10 cellular contexts compared by ENCODE assay signal in the genomic region with DNA sequence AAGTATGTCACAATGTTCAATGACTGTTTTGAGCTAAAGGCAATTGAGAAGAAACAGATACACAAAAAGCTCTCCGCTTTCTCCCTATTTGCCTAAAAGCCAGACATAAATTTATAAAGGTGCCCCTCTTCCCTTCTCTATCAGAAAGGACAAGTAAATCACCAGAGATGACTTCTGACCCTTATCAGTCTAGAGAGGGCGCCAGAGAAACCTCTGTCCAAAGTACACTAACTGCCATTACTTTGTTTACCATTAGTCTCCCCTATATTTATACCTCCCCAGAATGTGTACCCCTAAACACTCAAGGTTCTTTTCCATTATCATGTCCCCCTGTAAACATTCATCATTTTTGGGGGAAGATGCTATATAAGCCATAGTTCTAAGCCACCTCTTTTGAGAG. TPM values are rescaled to one million over a fixed set of nuclear protein-coding genes. Genes with fewer than 3 reads are reported as not detected.
DNase-seq lines count a peak whose midpoint lies in the region; ATAC-seq and TF ChIP-seq lines count a peak whose summit lies in the region.
"Had no signal": no experiment of that assay in that cellular context is flagged by ENCODE, and none has a peak within 500 bp of the region (broad histone marks: within the 10 kb centered on the region; RNA-seq: fewer than 3 reads in every experiment).

No MANE protein-coding gene starts in this region.

- H3K4me1 ChIP-seq in upper lobe of right lung: no peaks in the 10 kb centered on the region

- ATAC-seq in GM19397 (IDR thresholded peaks at IDR 0.05; ENCODE audit: unreplicated experiment) (peak; percentile 48), upper lobe of right lung (no peak)

- no peak overlapping the region for H3K27ac ChIP-seq in caudate nucleus (ENCODE audit: low read depth, low read length)
- no peak overlapping the region for H3K27ac ChIP-seq in upper lobe of right lung
- H3K27ac ChIP-seq: RWPE1 had no signal

- DNase-seq in GM06990 (ENCODE audit: extremely low read depth, insufficient read length) (no peak), LNCaP clone FGC (ENCODE audit: low read depth) (no peak), fibroblast of mammary gland (ENCODE audit: low read depth) (peak; percentile 2), caudate nucleus (lab: John Stamatoyannopoulos, UW) (no peak), mucosa of gallbladder (ENCODE audit: low spot score) (no peak), upper lobe of right lung (no peak), inferior parietal cortex (ENCODE audit: extremely low spot score) (no peak)
- DNase-seq: KG1 had no signal

- intact Hi-C loops in upper lobe of right lung (cut with DNase I): no loop called here

- no peaks in the 10 kb centered on the region for H3K9me3 ChIP-seq in upper lobe of right lung

- no peaks in the 10 kb centered on the region for H3K36me3 ChIP-seq in GM06990 (ENCODE audit: control insufficient read depth, insufficient read depth, low read length)
- H3K36me3 ChIP-seq in upper lobe of right lung: no peaks in the 10 kb centered on the region

- H3K4me3 ChIP-seq in GM06990 (replicated peaks; ENCODE audit: low read depth, low read length) (no peak overlapping the region), LNCaP clone FGC (ENCODE audit: low read depth, low read length) (no peak overlapping the region), fibroblast of mammary gland (ENCODE audit: control insufficient read depth, low read depth, low read length) (no peak overlapping the region), upper lobe of right lung (no peak overlapping the region)

- TF ChIP-seq CTCF in GM06990 (IDR thresholded peaks at IDR 0.05; ENCODE audit: insufficient read depth, low read length, poor library complexity, severe bottlenecking): peak; percentile 49
- TF ChIP-seq CTCF in LNCaP clone FGC (IDR thresholded peaks at IDR 0.05; ENCODE audit: control insufficient read depth, extremely low read depth, insufficient read depth): peak; percentile 33
- TF ChIP-seq CTCF in fibroblast of mammary gland (conservative IDR thresholded peaks at IDR 0.05; ENCODE audit: control insufficient read depth, insufficient read depth, low read depth, low read length): peak; percentile 17
- TF ChIP-seq CTCF in upper lobe of right lung (IDR thresholded peaks at IDR 0.05): no peak

- H3K27me3 ChIP-seq in GM06990 (replicated peaks; ENCODE audit: control insufficient read depth, insufficient read depth, low read length): no peaks in the 10 kb centered on the region
- H3K27me3 ChIP-seq in upper lobe of right lung: no peaks in the 10 kb centered on the region

RNA-seq across cellular contexts. Expression of gene TPK1, which starts 49.3 kb away (rescaled TPM):
- total RNA-seq in mucosa of gallbladder (4.7 TPM), upper lobe of right lung (7.6 TPM)
